In the genomic region with DNA sequence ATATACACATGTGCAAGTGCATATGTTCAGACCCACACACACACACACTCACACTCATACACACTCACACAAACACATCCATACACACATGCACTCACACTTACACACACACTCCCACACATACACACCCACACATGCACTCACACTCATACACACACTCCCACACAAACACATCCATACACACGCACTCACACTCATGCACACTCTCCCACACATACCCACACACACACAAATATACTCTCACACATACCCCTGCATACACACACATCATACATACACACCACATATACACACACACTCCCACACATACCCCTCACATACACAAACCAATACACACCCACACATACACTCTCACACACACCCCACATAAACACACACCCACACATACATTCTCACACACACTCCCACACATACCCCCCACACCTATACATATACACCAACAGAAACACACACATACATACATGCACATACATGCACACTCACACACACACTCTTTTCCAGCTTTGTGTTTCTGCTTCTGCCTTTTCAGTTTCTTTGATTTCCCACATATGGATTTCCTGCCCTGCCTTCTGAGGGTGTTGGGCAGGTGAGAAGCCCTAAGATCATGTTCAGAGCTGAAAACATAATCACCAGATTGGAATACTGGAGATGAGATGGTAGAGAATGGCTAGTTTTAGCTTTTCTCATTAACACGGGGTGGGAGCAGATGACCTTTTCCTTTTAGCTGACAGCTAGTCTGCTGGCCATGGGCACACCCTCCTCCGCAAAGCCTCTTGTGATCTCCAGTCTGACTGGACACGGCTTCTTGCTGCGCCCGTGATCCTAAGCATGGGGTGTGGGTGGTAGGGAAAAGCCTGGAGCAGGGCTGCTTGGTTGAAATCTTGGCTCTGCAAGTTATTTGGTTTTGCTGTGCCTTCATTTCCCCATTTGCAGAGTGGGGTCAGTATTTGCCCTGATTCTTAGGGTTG, we compare ENCODE assay signal across 9 cellular contexts.
A peak's percentile ranks its signal among the peaks of the same experiment; 100 is the strongest.
DNase-seq lines count a peak whose midpoint lies in the region; ATAC-seq and TF ChIP-seq lines count a peak whose summit lies in the region.
"Had no signal": no experiment of that assay in that cellular context is flagged by ENCODE, and none has a peak within 500 bp of the region (broad histone marks: within the 10 kb centered on the region; RNA-seq: fewer than 3 reads in every experiment).

No MANE protein-coding gene starts in this region.

- H3K4me1 ChIP-seq in mammary epithelial cell (ENCODE audit: insufficient read depth, low read length) = peaks cover 52% of the 10 kb centered on the region

- H3K27ac Mint-ChIP-seq in Calu3 (ENCODE audit: unreplicated experiment) = peak overlapping the region; percentile 90
- H3K27ac Mint-ChIP-seq in osteocyte (ENCODE audit: unreplicated experiment) = peak overlapping the region; percentile 87

- H3K9me3 Mint-ChIP-seq in Calu3 (ENCODE audit: low read depth, unreplicated experiment) (no peaks in the 10 kb centered on the region), osteocyte (ENCODE audit: unreplicated experiment) (no peaks in the 10 kb centered on the region)

- in situ Hi-C loops in mammary epithelial cell (cut with MboI; ENCODE audit: low sequenced_read_pairs in 2 of 2) = no loop called here

- dilution Hi-C loops in mammary epithelial cell (cut with HindIII; ENCODE audit: low sequenced_read_pairs) = no loop called here

- intact Hi-C loops in Calu3 (cut with micrococcal nuclease; ENCODE audit: unreplicated experiment) = loop anchor here (5.0 to 10.0 kb wide), 3 partner anchors 284 to 432 kb away; a partner anchor contains a TSS
- intact Hi-C loops in mammary epithelial cell (cut with micrococcal nuclease) = loop anchor here (5.0 kb wide), 1 partner anchor 468 kb away; no protein-coding TSS in a partner anchor

- H3K36me3 ChIP-seq in KOPT-K1 (ENCODE audit: insufficient read depth, low read length) (peaks cover 85% of the 10 kb centered on the region), mammary epithelial cell (ENCODE audit: insufficient read depth, low read length) (no peaks in the 10 kb centered on the region)

- H3K9me3 ChIP-seq in KOPT-K1 (ENCODE audit: insufficient read depth, low read length, poor library complexity, severe bottlenecking) (no peaks in the 10 kb centered on the region), mammary epithelial cell (replicated peaks; ENCODE audit: insufficient read depth, low read length) (no peaks in the 10 kb centered on the region)

- no TSS peak for BruUV-seq in Calu3 (replicated peaks; lab: Mats Ljungman, UMichigan)
- BruUV-seq in mammary epithelial cell (replicated peaks; lab: Mats Ljungman, UMichigan) = no TSS peak

- no peaks in the 10 kb centered on the region for H4K20me1 ChIP-seq in mammary epithelial cell (ENCODE audit: insufficient read depth, low read length)

- WGBS in mammary epithelial cell (ENCODE audit: low coverage, missing lambda C conversion rate) = 63% methylated on average over 5 of the region's 6 CpGs

- H3K4me1 Mint-ChIP-seq in Calu3 (ENCODE audit: low read depth, unreplicated experiment) = peaks cover 50% of the 10 kb centered on the region
- H3K4me1 Mint-ChIP-seq in osteocyte (ENCODE audit: unreplicated experiment) = peaks cover 56% of the 10 kb centered on the region

- peak; percentile 29 for DNase-seq in Calu3
- DNase-seq in mammary epithelial cell = no peak
- no peak for DNase-seq in osteocyte (ENCODE audit: extremely low spot score, unreplicated experiment)
- DNase-seq in pons (ENCODE audit: low spot score) = no peak
- DNase-seq in stimulated activated CD4-positive, alpha-beta T cell treated with anti-CD3 and anti-CD28 coated beads, Interleukin-4, amount 100 ng/mL, for 1 hour = no peak
- no peak for DNase-seq in NCI-H345 treated with DMSO at 0.1 percent for 48 hours (lab: John Stamatoyannopoulos, UW; ENCODE audit: unreplicated experiment)

- no peaks in the 10 kb centered on the region for H3K27me3 ChIP-seq in mammary epithelial cell (ENCODE audit: insufficient read depth, low read length)

- CTCF ChIA-PET in Calu3 (lab: Charles Lee) = interaction anchor here (0.8 to 1.0 kb wide), 2 partner anchors 8 to 289 kb away, joined by 3 read pairs; no protein-coding TSS in a partner anchor
- CTCF ChIA-PET in mammary epithelial cell (lab: Charles Lee; ENCODE audit: low non-redundant PET) = no interaction called here

- H3K4me3 ChIP-seq in mammary epithelial cell (replicated peaks in 1 of 3; ENCODE audit: insufficient read depth in 1 of 3, low read depth in 2 of 3, low read length in 3 of 3) = no peak overlapping the region
- H3K4me3 ChIP-seq: SK-N-MC had no signal

- H3K9ac ChIP-seq in mammary epithelial cell (ENCODE audit: insufficient read depth, low read length) = no peak overlapping the region

- no peak overlapping the region for H3K4me2 ChIP-seq in mammary epithelial cell (ENCODE audit: insufficient read depth, low read depth, low read length)

- H3K36me3 Mint-ChIP-seq in Calu3 (ENCODE audit: insufficient read depth, unreplicated experiment) (peaks cover 13% of the 10 kb centered on the region), osteocyte (ENCODE audit: unreplicated experiment) (no peaks in the 10 kb centered on the region)

- H2AFZ ChIP-seq in mammary epithelial cell (ENCODE audit: low read depth, low read length) = no peak overlapping the region

- H3K79me2 ChIP-seq in mammary epithelial cell (ENCODE audit: insufficient read depth, low read length) = peaks cover 12% of the 10 kb centered on the region

- peak overlapping the region; percentile 27 for H3K27ac ChIP-seq in KOPT-K1 (ENCODE audit: low read depth, low read length, poor library complexity, severe bottlenecking)
- H3K27ac ChIP-seq in mammary epithelial cell (ENCODE audit: insufficient read depth, low read depth, low read length) = peak overlapping the region; percentile 46
- H3K27ac ChIP-seq: SK-N-MC had no signal

- H3K27me3 Mint-ChIP-seq in Calu3 (ENCODE audit: unreplicated experiment) = peaks cover 15% of the 10 kb centered on the region
- H3K27me3 Mint-ChIP-seq in osteocyte (ENCODE audit: unreplicated experiment) = no peaks in the 10 kb centered on the region

- H3K4me3 Mint-ChIP-seq in Calu3 (ENCODE audit: low read depth, unreplicated experiment) = peak overlapping the region; percentile 48
- H3K4me3 Mint-ChIP-seq in osteocyte (ENCODE audit: unreplicated experiment) = no peak overlapping the region

- TF ChIP-seq CTCF in Calu3 (IDR thresholded peaks at IDR 0.05; ENCODE audit: unreplicated experiment) = no peak
- TF ChIP-seq CTCF in mammary epithelial cell (conservative IDR thresholded peaks at IDR 0.05 in 1 of 2, IDR thresholded peaks at IDR 0.05 in 1 of 2; ENCODE audit: extremely low read depth in 1 of 2, insufficient read depth in 1 of 2, low read depth in 1 of 2, low read length in 2 of 2) = no peak
- TF ChIP-seq CTCF in osteocyte (IDR thresholded peaks at IDR 0.05) = no peak

- no peak for ATAC-seq in HG02798 (IDR thresholded peaks at IDR 0.05; ENCODE audit: poor library complexity, unreplicated experiment)
